In genomic region chr5:32339198-32339597, GRCh38 we compare ENCODE assay signal across 13 cellular contexts. TPM values are rescaled to one million over a fixed set of nuclear protein-coding genes. Genes with fewer than 3 reads are reported as not detected.
A peak's percentile ranks its signal among the peaks of the same experiment; 100 is the strongest.
DNase-seq lines count a peak whose midpoint lies in the region; ATAC-seq and TF ChIP-seq lines count a peak whose summit lies in the region.
"Had no signal": no experiment of that assay in that cellular context is flagged by ENCODE, and none has a peak within 500 bp of the region (broad histone marks: within the 10 kb centered on the region; RNA-seq: fewer than 3 reads in every experiment).

No MANE protein-coding gene starts in this region.

- intact Hi-C loops in left colon (cut with DNase I, micrococcal nuclease), result no loop called here

- no peak for TF ChIP-seq EP300 in Ishikawa (IDR thresholded peaks at IDR 0.05; ENCODE audit: borderline replicate concordance)

- peak; percentile 62 for DNase-seq in NCI-H2196 (lab: John Stamatoyannopoulos, UW; ENCODE audit: unreplicated experiment)
- DNase-seq in NCI-H2196 treated with DMSO at 0.1 percent for 48 hours (lab: John Stamatoyannopoulos, UW; ENCODE audit: unreplicated experiment), result no peak
- peak; percentile 41 for DNase-seq in SK-N-DZ (ENCODE audit: low spot score)
- DNase-seq in iris pigment epithelial cell (ENCODE audit: low read depth), result peak; percentile 22
- no peak for DNase-seq in left colon
- DNase-seq: activated CD8-positive, alpha-beta memory T cell treated with anti-CD3 and anti-CD28 coated beads for 24 hours; DMS153; naive thymus-derived CD4-positive, alpha-beta T cell; Right ventricle myocardium superior; thyroid gland had no signal

- ATAC-seq in GM21360 (IDR thresholded peaks at IDR 0.05; ENCODE audit: unreplicated experiment) (no peak), GM18870 (IDR thresholded peaks at IDR 0.05; ENCODE audit: unreplicated experiment) (no peak), left colon (no peak)
- ATAC-seq: naive thymus-derived CD4-positive, alpha-beta T cell had no signal

- no peak for TF ChIP-seq RAD21 in Ishikawa (IDR thresholded peaks at IDR 0.05; ENCODE audit: low read depth)

TF ChIP-seq in Ishikawa, 13 proteins besides CTCF, POLR2A, EP300 and RAD21:
- TF ChIP-seq USF1 (IDR thresholded peaks at IDR 0.05), result peak; percentile 50; the same call in 1 of the 2 replicates
- TF ChIP-seq TCF12 (IDR thresholded peaks at IDR 0.05; ENCODE audit: low read depth), result no peak
- TF ChIP-seq TAF1 (IDR thresholded peaks at IDR 0.05; ENCODE audit: low read depth), result no peak
- TF ChIP-seq YY1 (IDR thresholded peaks at IDR 0.05; ENCODE audit: low read depth), result 0 out of 2 replicates have a peak, but pooled peaks have one; percentile 23
- no peak for TF ChIP-seq FOXM1 (IDR thresholded peaks at IDR 0.05; ENCODE audit: borderline replicate concordance, low read depth)
- no peak for TF ChIP-seq NFIC (IDR thresholded peaks at IDR 0.05)

RNA-seq across cellular contexts. Expression of gene MTMR12, which starts 26.5 kb away (rescaled TPM):
- 8.0 and 8.4 TPM in 2 replicates for polyA plus RNA-seq in SK-N-DZ (2014; cell fraction: cytosol; rRNA removed)
- 5.8 and 10.5 TPM in 2 replicates for polyA plus RNA-seq in SK-N-DZ (2014; cell fraction: nucleus; rRNA removed)
- 10 to 100 TPM; 19.4 to 25.5 TPM for total RNA-seq in left colon

Comparison
In these comparisons a context has a peak if more than half of its experiments do, and no peak if none do; other contexts are left out.
1. DNase-seq: peak in NCI-H2196 (single experiment), SK-N-DZ (single experiment) and iris pigment epithelial cell (single experiment); none in NCI-H2196 treated with DMSO at 0.1 percent for 48 hours (single experiment) and left colon (0 of 2).